ENCODE assay signal across 8 cellular contexts in genomic region chr4:124060261-124060918, GRCh38.
DNase-seq lines count a peak whose midpoint lies in the region; ATAC-seq and TF ChIP-seq lines count a peak whose summit lies in the region.

No MANE protein-coding gene starts in this region.

- TF ChIP-seq CTCF in BJ (IDR thresholded peaks at IDR 0.05; ENCODE audit: insufficient read depth, low read depth, low read length): no peak
- TF ChIP-seq CTCF in HFFc6 (IDR thresholded peaks at IDR 0.05): no peak

- H3K9me3 Mint-ChIP-seq in HFFc6: no peaks in the 10 kb centered on the region
- H3K9me3 Mint-ChIP-seq in activated naive CD8-positive, alpha-beta T cell treated with anti-CD3 and anti-CD28 coated beads for 36 hours: no peaks in the 10 kb centered on the region

- peak; percentile 90 for ATAC-seq in SK-N-SH treated with all-trans-retinoic acid at 6 μM for 48 hours
- ATAC-seq in left cardiac atrium: peak; percentile 85 to 92

- no peaks in the 10 kb centered on the region for H3K27me3 Mint-ChIP-seq in HFFc6 (ENCODE audit: insufficient read depth)
- no peaks in the 10 kb centered on the region for H3K27me3 Mint-ChIP-seq in activated naive CD8-positive, alpha-beta T cell treated with anti-CD3 and anti-CD28 coated beads for 36 hours

- peak overlapping the region; percentile 38 for H3K4me3 Mint-ChIP-seq in HFFc6
- H3K4me3 Mint-ChIP-seq in activated naive CD8-positive, alpha-beta T cell treated with anti-CD3 and anti-CD28 coated beads for 36 hours: no peak overlapping the region

- no peak overlapping the region for H3K27ac Mint-ChIP-seq in HFFc6
- no peak overlapping the region for H3K27ac Mint-ChIP-seq in activated naive CD8-positive, alpha-beta T cell treated with anti-CD3 and anti-CD28 coated beads for 36 hours

- CTCF ChIA-PET in BJ (lab: Yijun Ruan, JAX): no interaction called here

- DNase-seq in BJ (ENCODE audit: low read depth): peak; percentile 44
- DNase-seq in HFFc6: no peak
- peak; percentile 63 for DNase-seq in left cardiac atrium
- DNase-seq in H7: no peak
- no peak for DNase-seq in stimulated activated CD4-positive, alpha-beta T cell treated with anti-CD3 and anti-CD28 coated beads, Interleukin-2, amount 100 ng/mL, for 48 hours
- no peak for DNase-seq in activated naive CD8-positive, alpha-beta T cell treated with anti-CD3 and anti-CD28 coated beads for 36 hours

- peak overlapping the region; percentile 37 for H3K27ac ChIP-seq in stomach smooth muscle (ENCODE audit: low read length)

- no peaks in the 10 kb centered on the region for H3K9me3 ChIP-seq in stomach smooth muscle (ENCODE audit: control insufficient read depth in 2 of 2, low read length in 2 of 2)

- no peak overlapping the region for H3K4me3 ChIP-seq in BJ (ENCODE audit: low read depth, low read length)
- H3K4me3 ChIP-seq in stomach smooth muscle (ENCODE audit: low read length in 2 of 2): no peak overlapping the region
- H3K4me3 ChIP-seq in H7 (ENCODE audit: insufficient read depth, low read depth, low read length): no peak overlapping the region

- peak overlapping the region in 1 of 2 donors; percentile 46 for H3K9ac ChIP-seq in stomach smooth muscle (ENCODE audit: low read length in 2 of 2)

- POLR2A ChIA-PET in BJ (lab: Charles Lee): no interaction called here

- H3K4me1 Mint-ChIP-seq in HFFc6 (ENCODE audit: low read depth): peaks cover 18% of the 10 kb centered on the region
- peaks cover 2% of the 10 kb centered on the region for H3K4me1 Mint-ChIP-seq in activated naive CD8-positive, alpha-beta T cell treated with anti-CD3 and anti-CD28 coated beads for 36 hours

- H3K36me3 ChIP-seq in BJ (ENCODE audit: control insufficient read depth, insufficient read depth, low read length) (no peaks in the 10 kb centered on the region), stomach smooth muscle (ENCODE audit: control insufficient read depth in 2 of 2, insufficient read depth in 2 of 2, low read length in 2 of 2) (no peaks in the 10 kb centered on the region), H7 (replicated peaks; ENCODE audit: control insufficient read depth, insufficient read depth, low read length) (no peaks in the 10 kb centered on the region)

- H3K27me3 ChIP-seq in BJ (ENCODE audit: control insufficient read depth, insufficient read depth, low read length): no peaks in the 10 kb centered on the region
- no peaks in the 10 kb centered on the region for H3K27me3 ChIP-seq in stomach smooth muscle (ENCODE audit: control insufficient read depth in 1 of 2, insufficient read depth in 2 of 2, low read length in 2 of 2)
- no peaks in the 10 kb centered on the region for H3K27me3 ChIP-seq in H7 (ENCODE audit: control insufficient read depth, insufficient read depth, low read length)

- peaks cover 4% of the 10 kb centered on the region for H3K4me1 ChIP-seq in stomach smooth muscle (ENCODE audit: control insufficient read depth, insufficient read depth, low read length)

- H3K36me3 Mint-ChIP-seq in HFFc6 (ENCODE audit: low read depth): no peaks in the 10 kb centered on the region
- H3K36me3 Mint-ChIP-seq in activated naive CD8-positive, alpha-beta T cell treated with anti-CD3 and anti-CD28 coated beads for 36 hours: no peaks in the 10 kb centered on the region

- intact Hi-C loops in left cardiac atrium (cut with DNase I): no loop called here

TF ChIP-seq in SK-N-SH treated with all-trans-retinoic acid at 6 μM for 48 hours, 23 proteins besides CTCF, POLR2A, EP300 and RAD21:
- TF ChIP-seq TSHZ2 (CRISPR knock-in tag; IDR thresholded peaks at IDR 0.05) (peak; percentile 51; the same call in 1 of the 2 replicates), ESRRG (CRISPR knock-in tag; IDR thresholded peaks at IDR 0.05) (no peak), TCF4 (CRISPR knock-in tag; IDR thresholded peaks at IDR 0.05; ENCODE audit: borderline replicate concordance) (peak; percentile 57; the same call in 1 of the 2 replicates), BACH2 (CRISPR knock-in tag; IDR thresholded peaks at IDR 0.05; ENCODE audit: borderline replicate concordance) (no peak), GLIS3 (CRISPR knock-in tag; IDR thresholded peaks at IDR 0.05) (no peak), ZNF8 (CRISPR knock-in tag; IDR thresholded peaks at IDR 0.05) (no peak)
TF ChIP-seq in SK-N-SH treated with all-trans-retinoic acid at 6 μM for 48 hours: peak in this region for 2.

Comparison
In these comparisons a context has a peak if more than half of its experiments do, and no peak if none do; other contexts are left out.
1. DNase-seq: peak in BJ (single experiment) and left cardiac atrium (single experiment); none in HFFc6 (single experiment), H7 (single experiment), stimulated activated CD4-positive, alpha-beta T cell treated with anti-CD3 and anti-CD28 coated beads, Interleukin-2, amount 100 ng/mL, for 48 hours (0 of 2) and activated naive CD8-positive, alpha-beta T cell treated with anti-CD3 and anti-CD28 coated beads for 36 hours (single experiment).